ENCODE assay signal across 8 cellular contexts in the genomic region with DNA sequence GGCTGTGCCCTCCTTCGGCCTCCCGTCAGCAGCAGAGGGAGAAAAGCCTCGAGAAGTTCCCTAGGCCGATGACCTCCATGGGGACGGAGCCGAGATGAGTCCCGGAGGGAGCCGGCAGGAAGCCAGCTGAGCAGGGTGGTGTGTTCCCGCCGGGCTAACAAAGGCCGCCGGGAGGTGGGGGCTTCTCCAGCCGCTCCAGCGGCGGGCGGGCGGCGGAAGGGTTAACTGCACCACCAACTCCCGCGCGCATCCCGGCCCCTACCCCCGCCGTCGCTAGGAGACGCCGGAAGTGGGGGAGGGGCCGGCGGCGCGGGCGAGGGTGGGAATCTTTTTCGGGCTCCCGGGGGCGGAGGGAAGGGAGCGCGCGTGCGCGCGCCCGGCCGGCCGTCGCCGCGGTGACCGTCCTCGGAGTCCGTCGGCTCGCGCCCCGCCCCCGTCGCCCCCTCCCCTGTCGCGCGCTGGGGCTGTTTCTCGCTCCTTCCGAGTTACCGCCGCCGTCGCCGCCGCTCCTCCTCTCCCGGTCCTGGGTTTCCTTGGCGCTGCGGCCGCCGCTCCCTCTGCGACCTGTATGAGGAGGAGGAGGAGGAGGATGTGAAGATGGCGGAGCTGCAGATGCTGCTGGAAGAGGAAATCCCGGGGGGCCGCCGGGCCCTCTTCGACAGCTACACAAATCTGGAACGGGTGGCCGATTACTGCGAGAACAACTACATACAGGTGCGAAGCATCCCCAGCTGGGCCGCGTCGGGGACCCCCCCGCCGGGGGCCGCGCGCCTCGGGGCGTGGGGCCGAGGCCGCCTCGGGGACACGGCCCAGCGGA. TPM values are rescaled to one million over a fixed set of nuclear protein-coding genes. Genes with fewer than 3 reads are reported as not detected.
DNase-seq lines count a peak whose midpoint lies in the region; ATAC-seq and TF ChIP-seq lines count a peak whose summit lies in the region.

A gene (plus strand): TSS at position 477 of the 817 bp plus-strand sequence. CDS start 121 bp downstream, at position 598.

- H3K9me3 ChIP-seq in HUES6 (ENCODE audit: control insufficient read depth, insufficient read depth, low read depth, low read length) (no peaks in the 10 kb centered on the region), esophagus squamous epithelium (no peaks in the 10 kb centered on the region), muscle layer of duodenum (ENCODE audit: control insufficient read depth in 1 of 2, low read length in 2 of 2) (no peaks in the 10 kb centered on the region)

- H3K4me3 ChIP-seq in HUES6 (ENCODE audit: low read depth, low read length) (peak within 1 kb of the TSS; percentile 88), esophagus squamous epithelium (peak within 1 kb of the TSS; percentile 65 to 97 (median 79)), muscle layer of duodenum (ENCODE audit: low read depth in 1 of 2, low read length in 2 of 2) (peak within 1 kb of the TSS; percentile 84 to 99)

- TF ChIP-seq POLR2A in esophagus squamous epithelium (IDR thresholded peaks at IDR 0.05): peak in 1 of 4 donors; percentile 57

- H3K27ac ChIP-seq in HUES6 (ENCODE audit: low read depth, low read length) (peak within 1 kb of the TSS; percentile 96), esophagus squamous epithelium (peak within 1 kb of the TSS; percentile 69 to 89 (median 80)), muscle layer of duodenum (ENCODE audit: low read length) (peak within 1 kb of the TSS; percentile 56)

- H3K36me3 ChIP-seq in HUES6 (ENCODE audit: control insufficient read depth, insufficient read depth, low read length): no peaks in the 10 kb centered on the region
- no peaks in the 10 kb centered on the region for H3K36me3 ChIP-seq in esophagus squamous epithelium
- no peaks in the 10 kb centered on the region for H3K36me3 ChIP-seq in muscle layer of duodenum (ENCODE audit: control insufficient read depth in 1 of 2, insufficient read depth in 2 of 2, low read length in 2 of 2)

- peaks cover 43% of the 10 kb centered on the region for H3K4me1 Mint-ChIP-seq in activated T-cell treated with anti-CD3 and anti-CD28 coated beads, Interleukin-2, amount 50 U/mL, for 72 hours (ENCODE audit: low read depth)

- intact Hi-C loops in esophagus squamous epithelium (cut with DNase I): no loop called here

- peak within 1 kb of the TSS; percentile 89 to 97 for H3K4me3 Mint-ChIP-seq in activated T-cell treated with anti-CD3 and anti-CD28 coated beads, Interleukin-2, amount 50 U/mL, for 72 hours

- H3K36me3 Mint-ChIP-seq in activated T-cell treated with anti-CD3 and anti-CD28 coated beads, Interleukin-2, amount 50 U/mL, for 72 hours (ENCODE audit: insufficient read depth in 2 of 2): peaks cover 0 to 3% of the 10 kb centered on the region in 2 donors

- H3K9ac ChIP-seq in HUES6 (ENCODE audit: low read length): peak within 1 kb of the TSS; percentile 99

- TF ChIP-seq CTCF in esophagus squamous epithelium (IDR thresholded peaks at IDR 0.05): no peak

- peak within 1 kb of the TSS; percentile 90 for H3K27ac Mint-ChIP-seq in activated T-cell treated with anti-CD3 and anti-CD28 coated beads, Interleukin-2, amount 50 U/mL, for 72 hours

- DNase-seq in COR-L47 (lab: John Stamatoyannopoulos, UW) (peak; percentile 92), esophagus squamous epithelium (lab: John Stamatoyannopoulos, UW) (no peak)
- DNase-seq in activated T-cell treated with anti-CD3 and anti-CD28 coated beads, Interleukin-2, amount 50 U/mL, for 72 hours: peak; percentile 63 to 77
- peak; percentile 52 for DNase-seq in stimulated activated CD8-positive, alpha-beta memory T cell treated with anti-CD3 and anti-CD28 coated beads, Interleukin-7, amount 100 ng/mL, for 24 hours (ENCODE audit: low read depth)

- H3K9me3 Mint-ChIP-seq in activated T-cell treated with anti-CD3 and anti-CD28 coated beads, Interleukin-2, amount 50 U/mL, for 72 hours: no peaks in the 10 kb centered on the region

- WGBS in esophagus squamous epithelium, 2 donors: 1% methylated on average over 25 of the region's 97 CpGs; no CpG with 5 or more reads in 1 of the 2 donors

- H3K4me1 ChIP-seq in HUES6 (ENCODE audit: control insufficient read depth, insufficient read depth, low read length) (peaks cover 10% of the 10 kb centered on the region), esophagus squamous epithelium (peaks cover 0 to 27% (median 19%) of the 10 kb centered on the region in 3 donors), muscle layer of duodenum (ENCODE audit: control insufficient read depth in 1 of 2, insufficient read depth in 2 of 2, low read length in 2 of 2) (peaks cover 0 to 20% of the 10 kb centered on the region in 2 donors)

- H3K27me3 Mint-ChIP-seq in activated T-cell treated with anti-CD3 and anti-CD28 coated beads, Interleukin-2, amount 50 U/mL, for 72 hours (ENCODE audit: low read depth): no peaks in the 10 kb centered on the region

- H3K27me3 ChIP-seq in HUES6 (ENCODE audit: control insufficient read depth, insufficient read depth, low read length) (no peaks in the 10 kb centered on the region), esophagus squamous epithelium (no peaks in the 10 kb centered on the region), muscle layer of duodenum (ENCODE audit: low read depth, low read length) (no peaks in the 10 kb centered on the region)

- ATAC-seq in GM21381 (IDR thresholded peaks at IDR 0.05; ENCODE audit: unreplicated experiment): peak; percentile 60
- ATAC-seq in activated T-cell treated with anti-CD3 and anti-CD28 coated beads, Interleukin-2, amount 50 U/mL, for 72 hours (replicated peaks in 1 of 2): peak; percentile 63 to 67

TF ChIP-seq in PFSK-1, 5 proteins besides CTCF, POLR2A, EP300 and RAD21:
- TF ChIP-seq TAF1 (IDR thresholded peaks at IDR 0.05; ENCODE audit: borderline replicate concordance, insufficient read depth, low read length) (0 out of 2 replicates have a peak, but pooled peaks have one; percentile 20), FOXP2 (optimal IDR thresholded peaks at IDR 0.05; ENCODE audit: borderline replicate concordance, extremely low read depth, extremely low read length, insufficient read depth) (peak; percentile 25), POLR2AphosphoS5 (IDR thresholded peaks at IDR 0.05; ENCODE audit: low read depth, low read length) (peak; percentile 32; the same call in 1 of the 2 replicates), SIN3A (IDR thresholded peaks at IDR 0.05; ENCODE audit: borderline replicate concordance, insufficient read depth, low read length) (no peak)
- TF ChIP-seq, protein P1, sequence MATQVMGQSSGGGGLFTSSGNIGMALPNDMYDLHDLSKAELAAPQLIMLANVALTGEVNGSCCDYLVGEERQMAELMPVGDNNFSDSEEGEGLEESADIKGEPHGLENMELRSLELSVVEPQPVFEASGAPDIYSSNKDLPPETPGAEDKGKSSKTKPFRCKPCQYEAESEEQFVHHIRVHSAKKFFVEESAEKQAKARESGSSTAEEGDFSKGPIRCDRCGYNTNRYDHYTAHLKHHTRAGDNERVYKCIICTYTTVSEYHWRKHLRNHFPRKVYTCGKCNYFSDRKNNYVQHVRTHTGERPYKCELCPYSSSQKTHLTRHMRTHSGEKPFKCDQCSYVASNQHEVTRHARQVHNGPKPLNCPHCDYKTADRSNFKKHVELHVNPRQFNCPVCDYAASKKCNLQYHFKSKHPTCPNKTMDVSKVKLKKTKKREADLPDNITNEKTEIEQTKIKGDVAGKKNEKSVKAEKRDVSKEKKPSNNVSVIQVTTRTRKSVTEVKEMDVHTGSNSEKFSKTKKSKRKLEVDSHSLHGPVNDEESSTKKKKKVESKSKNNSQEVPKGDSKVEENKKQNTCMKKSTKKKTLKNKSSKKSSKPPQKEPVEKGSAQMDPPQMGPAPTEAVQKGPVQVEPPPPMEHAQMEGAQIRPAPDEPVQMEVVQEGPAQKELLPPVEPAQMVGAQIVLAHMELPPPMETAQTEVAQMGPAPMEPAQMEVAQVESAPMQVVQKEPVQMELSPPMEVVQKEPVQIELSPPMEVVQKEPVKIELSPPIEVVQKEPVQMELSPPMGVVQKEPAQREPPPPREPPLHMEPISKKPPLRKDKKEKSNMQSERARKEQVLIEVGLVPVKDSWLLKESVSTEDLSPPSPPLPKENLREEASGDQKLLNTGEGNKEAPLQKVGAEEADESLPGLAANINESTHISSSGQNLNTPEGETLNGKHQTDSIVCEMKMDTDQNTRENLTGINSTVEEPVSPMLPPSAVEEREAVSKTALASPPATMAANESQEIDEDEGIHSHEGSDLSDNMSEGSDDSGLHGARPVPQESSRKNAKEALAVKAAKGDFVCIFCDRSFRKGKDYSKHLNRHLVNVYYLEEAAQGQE (IDR thresholded peaks at IDR 0.05; ENCODE audit: insufficient read depth in 1 of 2, low read depth in 2 of 2, low read length in 2 of 2): no peak

RNA-seq across cellular contexts. Expression of the gene that starts here (rescaled TPM):
- polyA plus RNA-seq in PFSK-1 (2012; ENCODE audit: insufficient read length, low read depth): 38.8 TPM
- 10 to 100 TPM; 40.1 to 48.9 TPM for total RNA-seq in activated T-cell treated with anti-CD3 and anti-CD28 coated beads, Interleukin-2, amount 50 U/mL, for 72 hours
- 10 to 100 TPM in 2 of 4 donors, 1 to 10 TPM in 2; 6.0 to 22.1 (median 10.4) TPM for total RNA-seq in esophagus squamous epithelium
